ENCODE assay signal across 20 cellular contexts in the genomic region with DNA sequence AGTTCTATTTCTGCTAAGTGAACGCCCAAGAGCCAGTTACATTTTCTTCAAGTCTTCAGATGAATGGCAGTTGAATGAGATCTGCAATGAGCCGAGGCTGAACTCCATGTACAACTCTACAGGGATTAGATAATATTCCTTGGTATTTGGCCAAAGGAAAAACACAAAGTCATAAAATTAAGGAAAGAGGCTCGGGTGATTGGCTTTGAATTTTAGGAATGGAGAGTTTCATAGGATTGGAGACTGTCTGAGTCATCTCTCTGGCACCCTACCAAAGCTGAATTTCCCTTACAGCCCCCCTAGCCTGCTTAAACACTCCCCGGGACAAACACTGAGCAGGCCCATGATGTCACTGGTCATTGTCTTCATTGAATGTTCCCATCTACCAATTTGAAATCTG.
A peak's percentile ranks its signal among the peaks of the same experiment; 100 is the strongest.
DNase-seq lines count a peak whose midpoint lies in the region; ATAC-seq, FAIRE-seq and TF ChIP-seq lines count a peak whose summit lies in the region.
"Had no signal": no experiment of that assay in that cellular context is flagged by ENCODE, and none has a peak within 500 bp of the region (broad histone marks: within the 10 kb centered on the region; RNA-seq: fewer than 3 reads in every experiment).

No MANE protein-coding gene starts in this region.

- no peaks in the 10 kb centered on the region for H3K9me3 Mint-ChIP-seq in astrocyte (ENCODE audit: unreplicated experiment)
- H3K9me3 Mint-ChIP-seq in activated T-cell treated with anti-CD3 and anti-CD28 coated beads, Interleukin-2, amount 50 U/mL, for 24 hours, result no peaks in the 10 kb centered on the region
- H3K9me3 Mint-ChIP-seq: activated naive CD4-positive, alpha-beta T cell treated with anti-CD3 and anti-CD28 coated beads, Interleukin-2, amount 10 ng/mL, durations not matched to agents 7 days and 5 days had no signal

- H3K9me3 ChIP-seq in astrocyte (ENCODE audit: insufficient read depth, low read depth, low read length) (no peaks in the 10 kb centered on the region), heart left ventricle (no peaks in the 10 kb centered on the region), smooth muscle cell (replicated peaks; ENCODE audit: low read depth) (no peaks in the 10 kb centered on the region)
- H3K9me3 ChIP-seq: neutrophil, upper lobe of left lung had no signal

- H3K36me3 ChIP-seq in astrocyte (ENCODE audit: insufficient read depth, low read length), result no peaks in the 10 kb centered on the region
- H3K36me3 ChIP-seq in heart left ventricle, result no peaks in the 10 kb centered on the region
- H3K36me3 ChIP-seq in smooth muscle cell (ENCODE audit: low read depth), result no peaks in the 10 kb centered on the region
- H3K36me3 ChIP-seq: neutrophil, upper lobe of left lung had no signal

- FAIRE-seq in astrocyte (lab: Jason Lieb, UNC), result peak; percentile 20
- FAIRE-seq: GM18507 had no signal

- H3K4me3 ChIP-seq in astrocyte (ENCODE audit: insufficient read depth, low read depth, low read length) (no peak overlapping the region), heart left ventricle (no peak overlapping the region), smooth muscle cell (no peak overlapping the region)
- H3K4me3 ChIP-seq: upper lobe of left lung had no signal

- H3K4me1 Mint-ChIP-seq in astrocyte (ENCODE audit: low read depth, unreplicated experiment), result peaks cover 45% of the 10 kb centered on the region
- H3K4me1 Mint-ChIP-seq in activated T-cell treated with anti-CD3 and anti-CD28 coated beads, Interleukin-2, amount 50 U/mL, for 24 hours (ENCODE audit: low read depth), result peaks cover 3% of the 10 kb centered on the region

- peaks cover 4% of the 10 kb centered on the region for H3F3A ChIP-seq in smooth muscle cell (ENCODE audit: low read depth)

- peak; percentile 47 for DNase-seq in HT1080 (ENCODE audit: low read depth)
- peak; percentile 15 for DNase-seq in astrocyte (ENCODE audit: low read depth)
- peak in 3 of 5 donors; percentile 42 to 67 (median 55) for DNase-seq in heart left ventricle
- DNase-seq in smooth muscle cell (lab: John Stamatoyannopoulos, UW; ENCODE audit: unreplicated experiment), result no peak
- no peak for DNase-seq in GOT3 (lab: John Stamatoyannopoulos, UW)
- no peak for DNase-seq in NCI-H2171 (lab: John Stamatoyannopoulos, UW)
- no peak for DNase-seq in activated T-cell treated with anti-CD3 and anti-CD28 coated beads, Interleukin-2, amount 50 U/mL, for 24 hours
- DNase-seq: activated CD4-positive, alpha-beta T cell treated with anti-CD3 and anti-CD28 coated beads, Interleukin-2, amount 50 U/mL, for 48 hours; activated naive CD4-positive, alpha-beta T cell treated with anti-CD3 and anti-CD28 coated beads, Interleukin-2, amount 10 ng/mL, durations not matched to agents 7 days and 5 days; DND-41; left colon; MM.1S; NCI-H1694; NK-92 treated with Interleukin-12 subunit alpha and Interleukin-12 subunit beta, amount 100 ng/mL, for 24 hours; stimulated activated naive CD8-positive, alpha-beta T cell treated with anti-CD3 and anti-CD28 coated beads, Interleukin-15, Interleukin-2, amounts not matched to agents 100 U/mL and 50 U/mL, for 24 hours; T-helper 1 cell; upper lobe of left lung had no signal

- H3K79me2 ChIP-seq in astrocyte (ENCODE audit: insufficient read depth, low read length) (no peaks in the 10 kb centered on the region), smooth muscle cell (ENCODE audit: low read depth) (no peaks in the 10 kb centered on the region)

- TF ChIP-seq CTCF in astrocyte (IDR thresholded peaks at IDR 0.05; ENCODE audit: insufficient read depth, low read depth, low read length), result no peak
- TF ChIP-seq CTCF in heart left ventricle (IDR thresholded peaks at IDR 0.05), result no peak
- no peak for TF ChIP-seq CTCF in smooth muscle cell (IDR thresholded peaks at IDR 0.05; ENCODE audit: borderline replicate concordance, insufficient read depth, poor library complexity, severe bottlenecking)

- no peaks in the 10 kb centered on the region for H3K27me3 Mint-ChIP-seq in astrocyte (ENCODE audit: low read depth, unreplicated experiment)
- H3K27me3 Mint-ChIP-seq in activated T-cell treated with anti-CD3 and anti-CD28 coated beads, Interleukin-2, amount 50 U/mL, for 24 hours, result no peaks in the 10 kb centered on the region
- H3K27me3 Mint-ChIP-seq: brain had no signal

- no peak for TF ChIP-seq POLR2A in heart left ventricle (IDR thresholded peaks at IDR 0.05)

- intact Hi-C loops in heart left ventricle (cut with DNase I), result loop anchor here in 9 of 10 donors (2.0 to 10.0 kb wide), 6 partner anchors 155 to 407 kb away; no protein-coding TSS in a partner anchor

- H3K4me3 Mint-ChIP-seq in astrocyte (ENCODE audit: unreplicated experiment), result no peak overlapping the region
- no peak overlapping the region for H3K4me3 Mint-ChIP-seq in activated T-cell treated with anti-CD3 and anti-CD28 coated beads, Interleukin-2, amount 50 U/mL, for 24 hours
- H3K4me3 Mint-ChIP-seq: activated naive CD4-positive, alpha-beta T cell treated with anti-CD3 and anti-CD28 coated beads, Interleukin-2, amount 10 ng/mL, durations not matched to agents 7 days and 5 days; brain had no signal

- peak; percentile 32 to 81 (median 58) for ATAC-seq in heart left ventricle
- ATAC-seq: left colon; stimulated activated naive CD8-positive, alpha-beta T cell treated with anti-CD3 and anti-CD28 coated beads, Interleukin-15, Interleukin-2, amounts not matched to agents 100 U/mL and 50 U/mL, for 24 hours had no signal

- 39 to 64% (median 45%) methylated on average over 4 of the region's 4 CpGs for WGBS in heart left ventricle, 4 donors
- WGBS in smooth muscle cell (ENCODE audit: low lambda C conversion rate), result 26% methylated on average over 4 of the region's 4 CpGs

- H3K27ac ChIP-seq in astrocyte (ENCODE audit: low read depth, low read length) (no peak overlapping the region), heart left ventricle (peak overlapping the region in 2 of 12 donors; percentile 8 to 32), smooth muscle cell (ENCODE audit: low read depth) (no peak overlapping the region)
- H3K27ac ChIP-seq: neutrophil, upper lobe of left lung had no signal

- H3K36me3 Mint-ChIP-seq in astrocyte (ENCODE audit: low read depth, unreplicated experiment), result no peaks in the 10 kb centered on the region
- no peaks in the 10 kb centered on the region for H3K36me3 Mint-ChIP-seq in activated T-cell treated with anti-CD3 and anti-CD28 coated beads, Interleukin-2, amount 50 U/mL, for 24 hours (ENCODE audit: low read depth)
- H3K36me3 Mint-ChIP-seq: activated naive CD4-positive, alpha-beta T cell treated with anti-CD3 and anti-CD28 coated beads, Interleukin-2, amount 10 ng/mL, durations not matched to agents 7 days and 5 days; brain had no signal

- H3K27ac Mint-ChIP-seq in astrocyte (ENCODE audit: unreplicated experiment), result peak overlapping the region; percentile 6
- H3K27ac Mint-ChIP-seq in activated T-cell treated with anti-CD3 and anti-CD28 coated beads, Interleukin-2, amount 50 U/mL, for 24 hours, result no peak overlapping the region
- H3K27ac Mint-ChIP-seq: activated naive CD4-positive, alpha-beta T cell treated with anti-CD3 and anti-CD28 coated beads, Interleukin-2, amount 10 ng/mL, durations not matched to agents 7 days and 5 days; brain had no signal

- H2AFZ ChIP-seq in astrocyte (ENCODE audit: low read depth, low read length), result no peak overlapping the region
- no peak overlapping the region for H2AFZ ChIP-seq in smooth muscle cell (ENCODE audit: low read depth)

- no peak overlapping the region for H3K4me2 ChIP-seq in astrocyte (ENCODE audit: low read length)
- H3K4me2 ChIP-seq in smooth muscle cell, result peak overlapping the region; percentile 11

- H3K4me1 ChIP-seq in astrocyte (ENCODE audit: insufficient read depth, low read length) (peaks cover 24% of the 10 kb centered on the region), heart left ventricle (peaks cover 0 to 25% (median 6%) of the 10 kb centered on the region in 12 donors), smooth muscle cell (ENCODE audit: low read depth) (no peaks in the 10 kb centered on the region)

- H4K20me1 ChIP-seq in astrocyte (ENCODE audit: insufficient read depth, low read length) (no peaks in the 10 kb centered on the region), smooth muscle cell (ENCODE audit: low read depth) (no peaks in the 10 kb centered on the region)

- H3K27me3 ChIP-seq in astrocyte (ENCODE audit: insufficient read depth, low read length) (peaks cover 4% of the 10 kb centered on the region), heart left ventricle (no peaks in the 10 kb centered on the region), smooth muscle cell (ENCODE audit: low read depth) (no peaks in the 10 kb centered on the region)
- H3K27me3 ChIP-seq: neutrophil, upper lobe of left lung had no signal

- H3K9ac ChIP-seq in astrocyte (ENCODE audit: low read length) (no peak overlapping the region), smooth muscle cell (ENCODE audit: low read depth) (no peak overlapping the region)

Comparison
In these comparisons a context has a peak if more than half of its experiments do, and no peak if none do; other contexts are left out.
1. DNase-seq: peak in HT1080 (single experiment), astrocyte (single experiment) and heart left ventricle (3 of 5); none in smooth muscle cell (single experiment), GOT3 (single experiment), NCI-H2171 (single experiment) and activated T-cell treated with anti-CD3 and anti-CD28 coated beads, Interleukin-2, amount 50 U/mL, for 24 hours (single experiment).